ENCODE assay signal across 16 cellular contexts in genomic region chr2:112714836-112715631, GRCh38. TPM values are rescaled to one million over a fixed set of nuclear protein-coding genes. Genes with fewer than 3 reads are reported as not detected.
DNase-seq lines count a peak whose midpoint lies in the region; ATAC-seq, FAIRE-seq and TF ChIP-seq lines count a peak whose summit lies in the region.
"Had no signal": no experiment of that assay in that cellular context is flagged by ENCODE, and none has a peak within 500 bp of the region (broad histone marks: within the 10 kb centered on the region; RNA-seq: fewer than 3 reads in every experiment).

No MANE protein-coding gene starts in this region.

- no TSS peak for BruUV-seq in Panc1 (replicated peaks; lab: Mats Ljungman, UMichigan)
- no TSS peak for BruUV-seq in endothelial cell of umbilical vein (replicated peaks; lab: Mats Ljungman, UMichigan)

- no peak for TF ChIP-seq POLR2A in endothelial cell of umbilical vein (IDR thresholded peaks at IDR 0.05; ENCODE audit: low read depth, low read length)

- in situ Hi-C loops in Panc1 (cut with HindIII; ENCODE audit: low pct_unique_long_range_greater_than_20kb, low sequenced_read_pairs): no loop called here

- H3K27me3 ChIP-seq in Panc1 (ENCODE audit: control insufficient read depth, insufficient read depth, low read length): no peaks in the 10 kb centered on the region
- H3K27me3 ChIP-seq in endothelial cell of umbilical vein (ENCODE audit: control insufficient read depth in 2 of 2, insufficient read depth in 2 of 2, low read length in 2 of 2): peaks cover 0 to 7% of the 10 kb centered on the region in 2 experiments
- H3K27me3 ChIP-seq: BLaER1 treated with 17β-estradiol and CSF1 and Interleukin-3, amounts not matched to agents 10 nM and 100 nM had no signal

- peaks cover 9% of the 10 kb centered on the region for H3K4me1 Mint-ChIP-seq in neural crest cell
- peaks cover 0 to 5% (median 0%) of the 10 kb centered on the region in 4 donors for H3K4me1 Mint-ChIP-seq in naive thymus-derived CD8-positive, alpha-beta T cell

- H3K9me3 Mint-ChIP-seq in neural crest cell: no peaks in the 10 kb centered on the region
- H3K9me3 Mint-ChIP-seq in naive thymus-derived CD8-positive, alpha-beta T cell: peaks cover 0 to 6% (median 0%) of the 10 kb centered on the region in 9 donors

- intact Hi-C loops in Panc1 (cut with micrococcal nuclease; ENCODE audit: unreplicated experiment) (no loop called here), endothelial cell of umbilical vein (cut with micrococcal nuclease) (no loop called here)

- TF ChIP-seq CTCF in Panc1 (IDR thresholded peaks at IDR 0.05): no peak
- no peak for TF ChIP-seq CTCF in endothelial cell of umbilical vein (IDR thresholded peaks at IDR 0.05; ENCODE audit: extremely low read depth in 1 of 2, insufficient read depth in 1 of 2, low read depth in 1 of 2, low read length in 2 of 2)
- no peak for TF ChIP-seq CTCF in neural crest cell (conservative IDR thresholded peaks at IDR 0.05)

- ATAC-seq in Panc1 (peak; percentile 89), HG02588 (IDR thresholded peaks at IDR 0.05; ENCODE audit: unreplicated experiment) (no peak), GM19351 (IDR thresholded peaks at IDR 0.05; ENCODE audit: unreplicated experiment) (no peak)
- ATAC-seq in naive thymus-derived CD8-positive, alpha-beta T cell: no peak
- ATAC-seq: activated CD4-positive, CD25-positive, alpha-beta regulatory T cell treated with anti-CD3 and anti-CD28 coated beads, Interleukin-2, amount 50 U/mL, for 24 hours; GM12878; left cardiac atrium had no signal

- no peaks in the 10 kb centered on the region for H3K9me1 ChIP-seq in endothelial cell of umbilical vein (replicated peaks; ENCODE audit: control insufficient read depth, extremely low read depth, insufficient read depth, low read length)

- H3K79me2 ChIP-seq in endothelial cell of umbilical vein (ENCODE audit: control insufficient read depth, insufficient read depth, low read length): no peaks in the 10 kb centered on the region

- dilution Hi-C loops in endothelial cell of umbilical vein (cut with MboI; ENCODE audit: extremely low pct_ligation_motif_present, low sequenced_read_pairs): no loop called here

- H3K36me3 ChIP-seq in Panc1 (ENCODE audit: control insufficient read depth, insufficient read depth, low read length) (no peaks in the 10 kb centered on the region), endothelial cell of umbilical vein (ENCODE audit: control insufficient read depth in 2 of 2, extremely low read depth in 1 of 2, insufficient read depth in 2 of 2, low read length in 2 of 2) (no peaks in the 10 kb centered on the region)
- H3K36me3 ChIP-seq: BLaER1 treated with 17β-estradiol and CSF1 and Interleukin-3, amounts not matched to agents 10 nM and 100 nM had no signal

- CTCF ChIA-PET in Panc1 (lab: Charles Lee): no interaction called here
- CTCF ChIA-PET in endothelial cell of umbilical vein (lab: Charles Lee): interaction anchor here (0.6 to 1.3 kb wide), 3 partner anchors 9 to 244 kb away, joined by 3 to 4 read pairs (median 3); no protein-coding TSS in a partner anchor

- no peak overlapping the region for H3K4me2 ChIP-seq in endothelial cell of umbilical vein (ENCODE audit: insufficient read depth, low read length)
- H3K4me2 ChIP-seq: BLaER1 treated with 17β-estradiol and CSF1 and Interleukin-3, amounts not matched to agents 10 nM and 100 nM had no signal

- no peaks in the 10 kb centered on the region for H3K9me3 ChIP-seq in Panc1 (ENCODE audit: control insufficient read depth, insufficient read depth, low read depth, low read length)
- H3K9me3 ChIP-seq in endothelial cell of umbilical vein (replicated peaks; ENCODE audit: control insufficient read depth, insufficient read depth, low read length): no peaks in the 10 kb centered on the region

- FAIRE-seq in endothelial cell of umbilical vein (lab: Jason Lieb, UNC): peak; percentile 76

- H3K9ac ChIP-seq in endothelial cell of umbilical vein (replicated peaks; ENCODE audit: extremely low read depth, insufficient read depth, low read length): no peak overlapping the region
- H3K9ac ChIP-seq: BLaER1 treated with 17β-estradiol and CSF1 and Interleukin-3, amounts not matched to agents 10 nM and 100 nM had no signal

- DNase-seq in H4 (ENCODE audit: low spot score): peak; percentile 39
- no peak for DNase-seq in Panc1 (ENCODE audit: low read depth, low spot score)
- DNase-seq in endothelial cell of umbilical vein (ENCODE audit: low read depth, low spot score): no peak
- DNase-seq in neural crest cell (ENCODE audit: low read depth, low spot score): no peak
- no peak for DNase-seq in inferior parietal cortex (ENCODE audit: extremely low spot score)
- no peak for DNase-seq in naive thymus-derived CD8-positive, alpha-beta T cell
- DNase-seq: activated naive CD4-positive, alpha-beta T cell treated with Interleukin-2 at 50 U/mL for 16 hours; DND-41; left cardiac atrium; NCI-H2081 treated with DMSO at 0.1 percent for 48 hours; T-helper 2 cell had no signal

- H3K27ac Mint-ChIP-seq in neural crest cell (ENCODE audit: unreplicated experiment): peak overlapping the region; percentile 71
- peak overlapping the region in 1 of 10 donors; percentile 9 for H3K27ac Mint-ChIP-seq in naive thymus-derived CD8-positive, alpha-beta T cell

- no peak overlapping the region for H3K4me3 Mint-ChIP-seq in neural crest cell
- no peak overlapping the region for H3K4me3 Mint-ChIP-seq in naive thymus-derived CD8-positive, alpha-beta T cell

- no peaks in the 10 kb centered on the region for H3K36me3 Mint-ChIP-seq in neural crest cell (ENCODE audit: low read depth)
- peaks cover 0 to 3% (median 0%) of the 10 kb centered on the region in 3 donors for H3K36me3 Mint-ChIP-seq in naive thymus-derived CD8-positive, alpha-beta T cell

- H3K27me3 Mint-ChIP-seq in neural crest cell (ENCODE audit: low read depth): peaks cover 3% of the 10 kb centered on the region
- peaks cover 0 to 35% (median 5%) of the 10 kb centered on the region in 5 donors for H3K27me3 Mint-ChIP-seq in naive thymus-derived CD8-positive, alpha-beta T cell

- H3K27ac ChIP-seq in Panc1 (ENCODE audit: low read length) (no peak overlapping the region), endothelial cell of umbilical vein (ENCODE audit: insufficient read depth, low read depth, low read length) (no peak overlapping the region)
- H3K27ac ChIP-seq: BLaER1 treated with 17β-estradiol and CSF1 and Interleukin-3, amounts not matched to agents 10 nM and 100 nM had no signal

- H3K4me3 ChIP-seq in Panc1 (ENCODE audit: low read depth in 2 of 2, low read length in 2 of 2) (no peak overlapping the region), endothelial cell of umbilical vein (replicated peaks in 1 of 3; ENCODE audit: insufficient read depth in 1 of 3, low read depth in 1 of 3, low read length in 3 of 3) (no peak overlapping the region)
- H3K4me3 ChIP-seq: BLaER1 treated with 17β-estradiol and CSF1 and Interleukin-3, amounts not matched to agents 10 nM and 100 nM; GM12878 had no signal

- no peaks in the 10 kb centered on the region for H4K20me1 ChIP-seq in endothelial cell of umbilical vein (replicated peaks; ENCODE audit: control insufficient read depth, extremely low read depth, insufficient read depth, low read length)
- H4K20me1 ChIP-seq: BLaER1 treated with 17β-estradiol and CSF1 and Interleukin-3, amounts not matched to agents 10 nM and 100 nM had no signal

- H2AFZ ChIP-seq in endothelial cell of umbilical vein (ENCODE audit: low read depth, low read length): no peak overlapping the region

- no peaks in the 10 kb centered on the region for H3K4me1 ChIP-seq in Panc1 (ENCODE audit: control insufficient read depth, insufficient read depth, low read length)
- H3K4me1 ChIP-seq in endothelial cell of umbilical vein (ENCODE audit: control insufficient read depth, extremely low read depth, insufficient read depth, low read length): no peaks in the 10 kb centered on the region

- POLR2A ChIA-PET in Panc1 (lab: Charles Lee) (no interaction called here), endothelial cell of umbilical vein (lab: Charles Lee) (no interaction called here)
- POLR2A ChIA-PET in naive thymus-derived CD8-positive, alpha-beta T cell (lab: Charles Lee): no interaction called here

TF ChIP-seq in endothelial cell of umbilical vein, 7 proteins besides CTCF, POLR2A, EP300 and RAD21 (continues in another document):
- TF ChIP-seq GATA2 (IDR thresholded peaks at IDR 0.05; ENCODE audit: insufficient read depth, insufficient read length, low read depth, low read length) (no peak), MAX (IDR thresholded peaks at IDR 0.05; ENCODE audit: insufficient read depth, insufficient read length) (no peak)

RNA-seq across cellular contexts. Expression of gene NT5DC4, which starts 5.8 kb away (rescaled TPM):
- not detected in 2 replicates for total RNA-seq in H4 (2014; rRNA removed; shearing (Covaris generic))
- not detected for total RNA-seq in Panc1 (2021; ENCODE audit: unreplicated experiment)
- polyA plus RNA-seq in Panc1 (2012; ENCODE audit: insufficient read length): not detected
- total RNA-seq in endothelial cell of umbilical vein: not detected in 2 replicates
- not detected in 2 replicates for polyA plus RNA-seq in endothelial cell of umbilical vein
- not detected in 2 replicates for polyA plus RNA-seq in endothelial cell of umbilical vein (2011; cell fraction: cytosol; rRNA removed)
- polyA plus RNA-seq in endothelial cell of umbilical vein (2011; cell fraction: nucleus; rRNA removed): not detected in 2 replicates
- polyA plus RNA-seq in endothelial cell of umbilical vein (2012): not detected in 2 replicates
- polyA minus RNA-seq in endothelial cell of umbilical vein: not detected in 2 replicates
- not detected for polyA minus RNA-seq in endothelial cell of umbilical vein (2011; cell fraction: cytosol; rRNA and poly(A)+ RNA removed)
- polyA minus RNA-seq in endothelial cell of umbilical vein (2011; cell fraction: nucleus; rRNA and poly(A)+ RNA removed): not detected in 2 replicates
- not detected in 2 replicates for total RNA-seq in neural crest cell
- not detected for total RNA-seq in naive thymus-derived CD8-positive, alpha-beta T cell
- not detected for polyA plus RNA-seq in naive thymus-derived CD8-positive, alpha-beta T cell
- total RNA-seq: left cardiac atrium had no signal

RNA-seq across cellular contexts. Expression of gene CKAP2L, which starts 49.4 kb away (rescaled TPM):
- 15.7 and 15.8 TPM in 2 replicates for total RNA-seq in H4 (2014; rRNA removed; shearing (Covaris generic))
- total RNA-seq in Panc1 (2021; ENCODE audit: unreplicated experiment) (27.0 TPM), endothelial cell of umbilical vein (25.2 and 30.7 TPM in 2 replicates), neural crest cell (27.4 and 31.3 TPM in 2 replicates)
- polyA plus RNA-seq in Panc1 (2012; ENCODE audit: insufficient read length): 3.9 TPM
- 2.3 and 3.4 TPM in 2 replicates for polyA plus RNA-seq in endothelial cell of umbilical vein
- 5.4 and 5.8 TPM in 2 replicates for polyA plus RNA-seq in endothelial cell of umbilical vein (2011; cell fraction: cytosol; rRNA removed)
- 3.4 and 6.6 TPM in 2 replicates for polyA plus RNA-seq in endothelial cell of umbilical vein (2011; cell fraction: nucleus; rRNA removed)
- 7.1 and 16.4 TPM in 2 replicates for polyA plus RNA-seq in endothelial cell of umbilical vein (2012)
- 4.6 and 5.2 TPM in 2 replicates for polyA minus RNA-seq in endothelial cell of umbilical vein
- 6.3 TPM for polyA minus RNA-seq in endothelial cell of umbilical vein (2011; cell fraction: cytosol; rRNA and poly(A)+ RNA removed)
- 6.7 and 11.9 TPM in 2 replicates for polyA minus RNA-seq in endothelial cell of umbilical vein (2011; cell fraction: nucleus; rRNA and poly(A)+ RNA removed)
- not detected for total RNA-seq in naive thymus-derived CD8-positive, alpha-beta T cell
- polyA plus RNA-seq in naive thymus-derived CD8-positive, alpha-beta T cell: not detected

Comparison
In these comparisons a context has a peak if more than half of its experiments do, and no peak if none do; other contexts are left out.
1. RNA of gene CKAP2L, which starts 49.4 kb away (total RNA-seq): 25.2 to 30.7 TPM in endothelial cell of umbilical vein, 27.4 to 31.3 TPM in neural crest cell, 27.0 TPM in Panc1 (single experiment) and 15.7 to 15.8 TPM in H4; not detected in naive thymus-derived CD8-positive, alpha-beta T cell; every median in the first group is over 10 times any median in the second.